Comparison of ENCODE assay signal across 1 cellular context in the genomic region with DNA sequence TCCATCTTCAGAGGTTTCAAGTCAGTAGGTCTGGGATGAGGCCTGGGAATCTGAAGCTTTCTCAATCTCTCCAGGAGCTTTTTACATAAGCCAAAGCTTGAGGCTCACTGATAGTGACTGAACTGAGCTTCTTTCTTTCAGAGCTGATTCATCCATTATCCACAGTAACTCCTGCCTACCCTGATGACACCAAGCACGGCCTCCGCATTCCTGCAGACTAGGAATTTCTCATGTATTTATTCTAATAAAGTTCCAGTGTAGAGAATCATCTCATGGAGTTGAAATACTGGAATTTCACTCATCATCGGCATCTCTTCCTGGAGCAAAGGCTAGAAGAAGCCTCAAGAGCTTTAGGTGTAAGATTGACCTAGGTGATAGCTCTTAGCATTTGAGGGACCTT.
TF ChIP-seq lines count a peak whose summit lies in the region.

No MANE protein-coding gene starts in this region.

TF ChIP-seq in SK-N-SH, 30 proteins besides CTCF, POLR2A, EP300 and RAD21:
- TF ChIP-seq, protein P1, sequence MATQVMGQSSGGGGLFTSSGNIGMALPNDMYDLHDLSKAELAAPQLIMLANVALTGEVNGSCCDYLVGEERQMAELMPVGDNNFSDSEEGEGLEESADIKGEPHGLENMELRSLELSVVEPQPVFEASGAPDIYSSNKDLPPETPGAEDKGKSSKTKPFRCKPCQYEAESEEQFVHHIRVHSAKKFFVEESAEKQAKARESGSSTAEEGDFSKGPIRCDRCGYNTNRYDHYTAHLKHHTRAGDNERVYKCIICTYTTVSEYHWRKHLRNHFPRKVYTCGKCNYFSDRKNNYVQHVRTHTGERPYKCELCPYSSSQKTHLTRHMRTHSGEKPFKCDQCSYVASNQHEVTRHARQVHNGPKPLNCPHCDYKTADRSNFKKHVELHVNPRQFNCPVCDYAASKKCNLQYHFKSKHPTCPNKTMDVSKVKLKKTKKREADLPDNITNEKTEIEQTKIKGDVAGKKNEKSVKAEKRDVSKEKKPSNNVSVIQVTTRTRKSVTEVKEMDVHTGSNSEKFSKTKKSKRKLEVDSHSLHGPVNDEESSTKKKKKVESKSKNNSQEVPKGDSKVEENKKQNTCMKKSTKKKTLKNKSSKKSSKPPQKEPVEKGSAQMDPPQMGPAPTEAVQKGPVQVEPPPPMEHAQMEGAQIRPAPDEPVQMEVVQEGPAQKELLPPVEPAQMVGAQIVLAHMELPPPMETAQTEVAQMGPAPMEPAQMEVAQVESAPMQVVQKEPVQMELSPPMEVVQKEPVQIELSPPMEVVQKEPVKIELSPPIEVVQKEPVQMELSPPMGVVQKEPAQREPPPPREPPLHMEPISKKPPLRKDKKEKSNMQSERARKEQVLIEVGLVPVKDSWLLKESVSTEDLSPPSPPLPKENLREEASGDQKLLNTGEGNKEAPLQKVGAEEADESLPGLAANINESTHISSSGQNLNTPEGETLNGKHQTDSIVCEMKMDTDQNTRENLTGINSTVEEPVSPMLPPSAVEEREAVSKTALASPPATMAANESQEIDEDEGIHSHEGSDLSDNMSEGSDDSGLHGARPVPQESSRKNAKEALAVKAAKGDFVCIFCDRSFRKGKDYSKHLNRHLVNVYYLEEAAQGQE (IDR thresholded peaks at IDR 0.05; ENCODE audit: low read depth, low read length), result no peak
- peak; percentile 45 for TF ChIP-seq JUND (IDR thresholded peaks at IDR 0.05)
- peak; percentile 44; the same call in 1 of the 2 replicates for TF ChIP-seq TCF12 (IDR thresholded peaks at IDR 0.05)
- TF ChIP-seq NRF1 (IDR thresholded peaks at IDR 0.05; ENCODE audit: low read depth, low read length), result no peak
- TF ChIP-seq CHD2 (IDR thresholded peaks at IDR 0.05; ENCODE audit: low read length, partially characterized antibody), result no peak
- TF ChIP-seq MEF2A (IDR thresholded peaks at IDR 0.05; ENCODE audit: borderline replicate concordance, low read depth), result no peak
- TF ChIP-seq TEAD4 (IDR thresholded peaks at IDR 0.05; ENCODE audit: borderline replicate concordance, insufficient read depth), result peak; percentile 71; the same call in 1 of the 2 replicates
- TF ChIP-seq FOSL2 (IDR thresholded peaks at IDR 0.05; ENCODE audit: borderline replicate concordance, low read depth), result peak; percentile 60
- TF ChIP-seq FOXJ3 (CRISPR knock-in tag; IDR thresholded peaks at IDR 0.05), result no peak
- TF ChIP-seq, protein P2, sequence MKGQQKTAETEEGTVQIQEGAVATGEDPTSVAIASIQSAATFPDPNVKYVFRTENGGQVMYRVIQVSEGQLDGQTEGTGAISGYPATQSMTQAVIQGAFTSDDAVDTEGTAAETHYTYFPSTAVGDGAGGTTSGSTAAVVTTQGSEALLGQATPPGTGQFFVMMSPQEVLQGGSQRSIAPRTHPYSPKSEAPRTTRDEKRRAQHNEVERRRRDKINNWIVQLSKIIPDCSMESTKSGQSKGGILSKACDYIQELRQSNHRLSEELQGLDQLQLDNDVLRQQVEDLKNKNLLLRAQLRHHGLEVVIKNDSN (IDR thresholded peaks at IDR 0.05; ENCODE audit: borderline replicate concordance, low read depth), result no peak
- TF ChIP-seq, protein P3, sequence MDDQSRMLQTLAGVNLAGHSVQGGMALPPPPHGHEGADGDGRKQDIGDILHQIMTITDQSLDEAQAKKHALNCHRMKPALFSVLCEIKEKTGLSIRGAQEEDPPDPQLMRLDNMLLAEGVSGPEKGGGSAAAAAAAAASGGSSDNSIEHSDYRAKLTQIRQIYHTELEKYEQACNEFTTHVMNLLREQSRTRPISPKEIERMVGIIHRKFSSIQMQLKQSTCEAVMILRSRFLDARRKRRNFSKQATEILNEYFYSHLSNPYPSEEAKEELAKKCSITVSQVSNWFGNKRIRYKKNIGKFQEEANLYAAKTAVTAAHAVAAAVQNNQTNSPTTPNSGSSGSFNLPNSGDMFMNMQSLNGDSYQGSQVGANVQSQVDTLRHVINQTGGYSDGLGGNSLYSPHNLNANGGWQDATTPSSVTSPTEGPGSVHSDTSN (IDR thresholded peaks at IDR 0.05), result peak; percentile 64
TF ChIP-seq in SK-N-SH: peak in this region for 5.
